In the genomic region with DNA sequence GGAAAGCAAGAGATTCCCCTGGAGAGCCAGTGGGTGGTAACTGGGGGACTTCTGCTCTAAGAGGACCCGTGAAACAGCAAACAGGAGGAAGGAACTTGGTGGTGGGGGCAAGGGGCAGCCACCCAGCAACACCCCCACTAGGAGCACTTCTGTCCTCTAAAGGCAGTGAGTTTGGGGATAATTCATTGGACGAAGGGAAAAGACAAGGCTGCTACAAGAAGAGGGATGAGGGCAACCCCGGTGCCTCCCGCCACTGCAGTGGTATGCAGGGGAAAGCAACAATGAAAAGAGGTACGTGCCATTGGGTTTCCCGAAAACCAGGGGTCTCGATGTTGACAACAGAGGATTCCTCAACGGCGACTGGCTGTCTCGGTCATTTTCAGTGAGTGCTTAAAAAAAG, we compare ENCODE assay signal across 1 cellular context.
TF ChIP-seq lines count a peak whose summit lies in the region.

No MANE protein-coding gene starts in this region.

TF ChIP-seq in GM23338, 12 proteins besides CTCF, POLR2A, EP300 and RAD21:
- TF ChIP-seq, protein P1, sequence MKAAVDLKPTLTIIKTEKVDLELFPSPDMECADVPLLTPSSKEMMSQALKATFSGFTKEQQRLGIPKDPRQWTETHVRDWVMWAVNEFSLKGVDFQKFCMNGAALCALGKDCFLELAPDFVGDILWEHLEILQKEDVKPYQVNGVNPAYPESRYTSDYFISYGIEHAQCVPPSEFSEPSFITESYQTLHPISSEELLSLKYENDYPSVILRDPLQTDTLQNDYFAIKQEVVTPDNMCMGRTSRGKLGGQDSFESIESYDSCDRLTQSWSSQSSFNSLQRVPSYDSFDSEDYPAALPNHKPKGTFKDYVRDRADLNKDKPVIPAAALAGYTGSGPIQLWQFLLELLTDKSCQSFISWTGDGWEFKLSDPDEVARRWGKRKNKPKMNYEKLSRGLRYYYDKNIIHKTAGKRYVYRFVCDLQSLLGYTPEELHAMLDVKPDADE (IDR thresholded peaks at IDR 0.05) = no peak
- no peak for TF ChIP-seq NANOG (IDR thresholded peaks at IDR 0.05; ENCODE audit: borderline replicate concordance)
- TF ChIP-seq CREB1 (CRISPR knock-in tag; IDR thresholded peaks at IDR 0.05; ENCODE audit: low read depth) = no peak
- no peak for TF ChIP-seq EZH2 (IDR thresholded peaks at IDR 0.05; ENCODE audit: low read depth, unreplicated experiment)
- no peak for TF ChIP-seq ZNF331 (CRISPR knock-in tag; IDR thresholded peaks at IDR 0.05; ENCODE audit: low read depth)
- TF ChIP-seq, protein P2, sequence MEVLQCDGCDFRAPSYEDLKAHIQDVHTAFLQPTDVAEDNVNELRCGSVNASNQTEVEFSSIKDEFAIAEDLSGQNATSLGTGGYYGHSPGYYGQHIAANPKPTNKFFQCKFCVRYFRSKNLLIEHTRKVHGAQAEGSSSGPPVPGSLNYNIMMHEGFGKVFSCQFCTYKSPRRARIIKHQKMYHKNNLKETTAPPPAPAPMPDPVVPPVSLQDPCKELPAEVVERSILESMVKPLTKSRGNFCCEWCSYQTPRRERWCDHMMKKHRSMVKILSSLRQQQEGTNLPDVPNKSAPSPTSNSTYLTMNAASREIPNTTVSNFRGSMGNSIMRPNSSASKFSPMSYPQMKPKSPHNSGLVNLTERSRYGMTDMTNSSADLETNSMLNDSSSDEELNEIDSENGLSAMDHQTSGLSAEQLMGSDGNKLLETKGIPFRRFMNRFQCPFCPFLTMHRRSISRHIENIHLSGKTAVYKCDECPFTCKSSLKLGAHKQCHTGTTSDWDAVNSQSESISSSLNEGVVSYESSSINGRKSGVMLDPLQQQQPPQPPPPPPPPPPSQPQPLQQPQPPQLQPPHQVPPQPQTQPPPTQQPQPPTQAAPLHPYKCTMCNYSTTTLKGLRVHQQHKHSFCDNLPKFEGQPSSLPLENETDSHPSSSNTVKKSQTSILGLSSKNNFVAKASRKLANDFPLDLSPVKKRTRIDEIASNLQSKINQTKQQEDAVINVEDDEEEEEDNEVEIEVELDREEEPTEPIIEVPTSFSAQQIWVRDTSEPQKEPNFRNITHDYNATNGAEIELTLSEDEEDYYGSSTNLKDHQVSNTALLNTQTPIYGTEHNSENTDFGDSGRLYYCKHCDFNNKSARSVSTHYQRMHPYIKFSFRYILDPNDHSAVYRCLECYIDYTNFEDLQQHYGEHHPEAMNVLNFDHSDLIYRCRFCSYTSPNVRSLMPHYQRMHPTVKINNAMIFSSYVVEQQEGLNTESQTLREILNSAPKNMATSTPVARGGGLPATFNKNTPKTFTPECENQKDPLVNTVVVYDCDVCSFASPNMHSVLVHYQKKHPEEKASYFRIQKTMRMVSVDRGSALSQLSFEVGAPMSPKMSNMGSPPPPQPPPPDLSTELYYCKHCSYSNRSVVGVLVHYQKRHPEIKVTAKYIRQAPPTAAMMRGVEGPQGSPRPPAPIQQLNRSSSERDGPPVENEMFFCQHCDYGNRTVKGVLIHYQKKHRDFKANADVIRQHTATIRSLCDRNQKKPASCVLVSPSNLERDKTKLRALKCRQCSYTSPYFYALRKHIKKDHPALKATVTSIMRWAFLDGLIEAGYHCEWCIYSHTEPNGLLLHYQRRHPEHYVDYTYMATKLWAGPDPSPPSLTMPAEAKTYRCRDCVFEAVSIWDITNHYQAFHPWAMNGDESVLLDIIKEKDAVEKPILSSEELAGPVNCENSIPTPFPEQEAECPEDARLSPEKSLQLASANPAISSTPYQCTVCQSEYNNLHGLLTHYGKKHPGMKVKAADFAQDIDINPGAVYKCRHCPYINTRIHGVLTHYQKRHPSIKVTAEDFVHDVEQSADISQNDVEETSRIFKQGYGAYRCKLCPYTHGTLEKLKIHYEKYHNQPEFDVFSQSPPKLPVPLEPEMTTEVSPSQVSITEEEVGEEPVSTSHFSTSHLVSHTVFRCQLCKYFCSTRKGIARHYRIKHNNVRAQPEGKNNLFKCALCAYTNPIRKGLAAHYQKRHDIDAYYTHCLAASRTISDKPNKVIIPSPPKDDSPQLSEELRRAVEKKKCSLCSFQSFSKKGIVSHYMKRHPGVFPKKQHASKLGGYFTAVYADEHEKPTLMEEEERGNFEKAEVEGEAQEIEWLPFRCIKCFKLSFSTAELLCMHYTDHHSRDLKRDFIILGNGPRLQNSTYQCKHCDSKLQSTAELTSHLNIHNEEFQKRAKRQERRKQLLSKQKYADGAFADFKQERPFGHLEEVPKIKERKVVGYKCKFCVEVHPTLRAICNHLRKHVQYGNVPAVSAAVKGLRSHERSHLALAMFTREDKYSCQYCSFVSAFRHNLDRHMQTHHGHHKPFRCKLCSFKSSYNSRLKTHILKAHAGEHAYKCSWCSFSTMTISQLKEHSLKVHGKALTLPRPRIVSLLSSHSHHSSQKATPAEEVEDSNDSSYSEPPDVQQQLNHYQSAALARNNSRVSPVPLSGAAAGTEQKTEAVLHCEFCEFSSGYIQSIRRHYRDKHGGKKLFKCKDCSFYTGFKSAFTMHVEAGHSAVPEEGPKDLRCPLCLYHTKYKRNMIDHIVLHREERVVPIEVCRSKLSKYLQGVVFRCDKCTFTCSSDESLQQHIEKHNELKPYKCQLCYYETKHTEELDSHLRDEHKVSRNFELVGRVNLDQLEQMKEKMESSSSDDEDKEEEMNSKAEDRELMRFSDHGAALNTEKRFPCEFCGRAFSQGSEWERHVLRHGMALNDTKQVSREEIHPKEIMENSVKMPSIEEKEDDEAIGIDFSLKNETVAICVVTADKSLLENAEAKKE (CRISPR knock-in tag; IDR thresholded peaks at IDR 0.05) = no peak
- TF ChIP-seq, protein P3, sequence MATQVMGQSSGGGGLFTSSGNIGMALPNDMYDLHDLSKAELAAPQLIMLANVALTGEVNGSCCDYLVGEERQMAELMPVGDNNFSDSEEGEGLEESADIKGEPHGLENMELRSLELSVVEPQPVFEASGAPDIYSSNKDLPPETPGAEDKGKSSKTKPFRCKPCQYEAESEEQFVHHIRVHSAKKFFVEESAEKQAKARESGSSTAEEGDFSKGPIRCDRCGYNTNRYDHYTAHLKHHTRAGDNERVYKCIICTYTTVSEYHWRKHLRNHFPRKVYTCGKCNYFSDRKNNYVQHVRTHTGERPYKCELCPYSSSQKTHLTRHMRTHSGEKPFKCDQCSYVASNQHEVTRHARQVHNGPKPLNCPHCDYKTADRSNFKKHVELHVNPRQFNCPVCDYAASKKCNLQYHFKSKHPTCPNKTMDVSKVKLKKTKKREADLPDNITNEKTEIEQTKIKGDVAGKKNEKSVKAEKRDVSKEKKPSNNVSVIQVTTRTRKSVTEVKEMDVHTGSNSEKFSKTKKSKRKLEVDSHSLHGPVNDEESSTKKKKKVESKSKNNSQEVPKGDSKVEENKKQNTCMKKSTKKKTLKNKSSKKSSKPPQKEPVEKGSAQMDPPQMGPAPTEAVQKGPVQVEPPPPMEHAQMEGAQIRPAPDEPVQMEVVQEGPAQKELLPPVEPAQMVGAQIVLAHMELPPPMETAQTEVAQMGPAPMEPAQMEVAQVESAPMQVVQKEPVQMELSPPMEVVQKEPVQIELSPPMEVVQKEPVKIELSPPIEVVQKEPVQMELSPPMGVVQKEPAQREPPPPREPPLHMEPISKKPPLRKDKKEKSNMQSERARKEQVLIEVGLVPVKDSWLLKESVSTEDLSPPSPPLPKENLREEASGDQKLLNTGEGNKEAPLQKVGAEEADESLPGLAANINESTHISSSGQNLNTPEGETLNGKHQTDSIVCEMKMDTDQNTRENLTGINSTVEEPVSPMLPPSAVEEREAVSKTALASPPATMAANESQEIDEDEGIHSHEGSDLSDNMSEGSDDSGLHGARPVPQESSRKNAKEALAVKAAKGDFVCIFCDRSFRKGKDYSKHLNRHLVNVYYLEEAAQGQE (IDR thresholded peaks at IDR 0.05; ENCODE audit: unreplicated experiment) = no peak
